Comparison of ENCODE assay signal across 1 cellular context in the genomic region with DNA sequence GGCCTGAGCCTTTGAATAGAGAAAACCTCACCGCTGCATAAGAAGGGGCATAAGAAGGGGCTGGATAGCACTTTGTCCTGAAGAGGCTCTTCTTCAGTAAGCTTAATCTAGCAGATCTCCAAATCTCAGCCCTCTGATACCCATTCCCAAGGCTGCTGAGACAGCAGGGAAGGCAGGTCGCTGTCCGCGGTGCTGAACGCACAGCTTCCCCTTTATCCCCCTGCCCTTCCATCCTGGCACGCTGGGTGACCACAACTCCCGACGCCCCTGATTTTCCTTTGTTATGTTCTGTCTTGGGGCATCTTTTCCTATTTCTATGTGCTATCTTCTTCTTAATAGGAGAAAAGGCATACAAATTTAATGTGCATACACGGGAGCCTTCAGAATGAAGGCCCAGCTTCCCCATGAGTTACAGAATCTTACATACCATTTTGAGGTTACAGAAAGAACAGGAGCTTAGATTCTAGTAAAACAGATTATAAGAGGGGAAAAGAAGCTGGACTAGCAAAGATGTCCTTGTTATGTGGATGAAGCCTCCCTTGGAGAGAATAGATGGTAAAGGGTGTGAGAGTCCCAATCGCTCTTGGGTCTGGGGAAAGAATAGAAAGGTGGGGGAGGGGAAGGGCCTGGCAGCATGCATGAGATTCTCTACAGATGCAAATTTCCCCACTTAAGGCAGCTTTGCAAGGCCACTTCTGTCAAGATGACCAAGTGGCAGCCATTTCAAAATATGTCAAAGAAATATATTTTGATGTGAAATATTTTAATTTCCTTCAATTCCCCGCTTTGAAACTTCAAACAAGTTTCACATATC.
TF ChIP-seq lines count a peak whose summit lies in the region.

No MANE protein-coding gene starts in this region.

TF ChIP-seq in SK-N-SH, 30 proteins besides CTCF, POLR2A, EP300 and RAD21:
- TF ChIP-seq EZH2phosphoT487 (IDR thresholded peaks at IDR 0.05; ENCODE audit: borderline replicate concordance, low read depth) (no peak), GABPA (IDR thresholded peaks at IDR 0.05; ENCODE audit: low read depth) (no peak), NRF1 (IDR thresholded peaks at IDR 0.05; ENCODE audit: low read depth, low read length) (no peak), FOXM1 (IDR thresholded peaks at IDR 0.05; ENCODE audit: low read depth) (no peak)
- TF ChIP-seq, protein P1, sequence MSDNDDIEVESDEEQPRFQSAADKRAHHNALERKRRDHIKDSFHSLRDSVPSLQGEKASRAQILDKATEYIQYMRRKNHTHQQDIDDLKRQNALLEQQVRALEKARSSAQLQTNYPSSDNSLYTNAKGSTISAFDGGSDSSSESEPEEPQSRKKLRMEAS (IDR thresholded peaks at IDR 0.05; ENCODE audit: low read depth), result no peak
- TF ChIP-seq, protein P2, sequence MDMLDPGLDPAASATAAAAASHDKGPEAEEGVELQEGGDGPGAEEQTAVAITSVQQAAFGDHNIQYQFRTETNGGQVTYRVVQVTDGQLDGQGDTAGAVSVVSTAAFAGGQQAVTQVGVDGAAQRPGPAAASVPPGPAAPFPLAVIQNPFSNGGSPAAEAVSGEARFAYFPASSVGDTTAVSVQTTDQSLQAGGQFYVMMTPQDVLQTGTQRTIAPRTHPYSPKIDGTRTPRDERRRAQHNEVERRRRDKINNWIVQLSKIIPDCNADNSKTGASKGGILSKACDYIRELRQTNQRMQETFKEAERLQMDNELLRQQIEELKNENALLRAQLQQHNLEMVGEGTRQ (IDR thresholded peaks at IDR 0.05; ENCODE audit: borderline replicate concordance, low read depth, low read length), result no peak
- TF ChIP-seq, protein P3, sequence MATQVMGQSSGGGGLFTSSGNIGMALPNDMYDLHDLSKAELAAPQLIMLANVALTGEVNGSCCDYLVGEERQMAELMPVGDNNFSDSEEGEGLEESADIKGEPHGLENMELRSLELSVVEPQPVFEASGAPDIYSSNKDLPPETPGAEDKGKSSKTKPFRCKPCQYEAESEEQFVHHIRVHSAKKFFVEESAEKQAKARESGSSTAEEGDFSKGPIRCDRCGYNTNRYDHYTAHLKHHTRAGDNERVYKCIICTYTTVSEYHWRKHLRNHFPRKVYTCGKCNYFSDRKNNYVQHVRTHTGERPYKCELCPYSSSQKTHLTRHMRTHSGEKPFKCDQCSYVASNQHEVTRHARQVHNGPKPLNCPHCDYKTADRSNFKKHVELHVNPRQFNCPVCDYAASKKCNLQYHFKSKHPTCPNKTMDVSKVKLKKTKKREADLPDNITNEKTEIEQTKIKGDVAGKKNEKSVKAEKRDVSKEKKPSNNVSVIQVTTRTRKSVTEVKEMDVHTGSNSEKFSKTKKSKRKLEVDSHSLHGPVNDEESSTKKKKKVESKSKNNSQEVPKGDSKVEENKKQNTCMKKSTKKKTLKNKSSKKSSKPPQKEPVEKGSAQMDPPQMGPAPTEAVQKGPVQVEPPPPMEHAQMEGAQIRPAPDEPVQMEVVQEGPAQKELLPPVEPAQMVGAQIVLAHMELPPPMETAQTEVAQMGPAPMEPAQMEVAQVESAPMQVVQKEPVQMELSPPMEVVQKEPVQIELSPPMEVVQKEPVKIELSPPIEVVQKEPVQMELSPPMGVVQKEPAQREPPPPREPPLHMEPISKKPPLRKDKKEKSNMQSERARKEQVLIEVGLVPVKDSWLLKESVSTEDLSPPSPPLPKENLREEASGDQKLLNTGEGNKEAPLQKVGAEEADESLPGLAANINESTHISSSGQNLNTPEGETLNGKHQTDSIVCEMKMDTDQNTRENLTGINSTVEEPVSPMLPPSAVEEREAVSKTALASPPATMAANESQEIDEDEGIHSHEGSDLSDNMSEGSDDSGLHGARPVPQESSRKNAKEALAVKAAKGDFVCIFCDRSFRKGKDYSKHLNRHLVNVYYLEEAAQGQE (IDR thresholded peaks at IDR 0.05; ENCODE audit: low read depth, low read length), result peak; percentile 94
- TF ChIP-seq, protein P4, sequence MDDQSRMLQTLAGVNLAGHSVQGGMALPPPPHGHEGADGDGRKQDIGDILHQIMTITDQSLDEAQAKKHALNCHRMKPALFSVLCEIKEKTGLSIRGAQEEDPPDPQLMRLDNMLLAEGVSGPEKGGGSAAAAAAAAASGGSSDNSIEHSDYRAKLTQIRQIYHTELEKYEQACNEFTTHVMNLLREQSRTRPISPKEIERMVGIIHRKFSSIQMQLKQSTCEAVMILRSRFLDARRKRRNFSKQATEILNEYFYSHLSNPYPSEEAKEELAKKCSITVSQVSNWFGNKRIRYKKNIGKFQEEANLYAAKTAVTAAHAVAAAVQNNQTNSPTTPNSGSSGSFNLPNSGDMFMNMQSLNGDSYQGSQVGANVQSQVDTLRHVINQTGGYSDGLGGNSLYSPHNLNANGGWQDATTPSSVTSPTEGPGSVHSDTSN (IDR thresholded peaks at IDR 0.05), result no peak
